2 cellular contexts compared by ENCODE assay signal in genomic region chr21:42721341-42721824, GRCh38.
TF ChIP-seq lines count a peak whose summit lies in the region.

No MANE protein-coding gene starts in this region.

TF ChIP-seq in endothelial cell of umbilical vein, 7 proteins besides CTCF, POLR2A, EP300 and RAD21:
- TF ChIP-seq MAX (IDR thresholded peaks at IDR 0.05; ENCODE audit: insufficient read depth, insufficient read length) (no peak), FOS (IDR thresholded peaks at IDR 0.05; ENCODE audit: borderline replicate concordance, insufficient read depth, low read length) (no peak), JUN (IDR thresholded peaks at IDR 0.05; ENCODE audit: borderline replicate concordance, insufficient read depth, insufficient read length, low read depth) (no peak), EZH2 (IDR thresholded peaks at IDR 0.05; ENCODE audit: borderline replicate concordance, low read depth, low read length, severe bottlenecking) (no peak), GATA2 (IDR thresholded peaks at IDR 0.05; ENCODE audit: insufficient read depth, insufficient read length, low read depth, low read length) (no peak), POLR2AphosphoS5 (IDR thresholded peaks at IDR 0.05; ENCODE audit: insufficient read depth, low read depth, low read length) (no peak), MYC (IDR thresholded peaks at IDR 0.05; ENCODE audit: low read depth, low read length) (no peak)

TF ChIP-seq in HepG2, 621 proteins besides CTCF, POLR2A, EP300 and RAD21 (continues in another document):
- TF ChIP-seq ZNF280B (CRISPR knock-in tag; IDR thresholded peaks at IDR 0.05; ENCODE audit: borderline replicate concordance) (no peak), ZBTB37 (CRISPR knock-in tag; IDR thresholded peaks at IDR 0.05) (no peak), ZNF710 (CRISPR knock-in tag; IDR thresholded peaks at IDR 0.05; ENCODE audit: borderline replicate concordance) (no peak), PHF5A (CRISPR knock-in tag; IDR thresholded peaks at IDR 0.05; ENCODE audit: low read depth, unreplicated experiment) (no peak), ZBTB46 (CRISPR knock-in tag; IDR thresholded peaks at IDR 0.05; ENCODE audit: borderline replicate concordance) (no peak), ZNF766 (CRISPR knock-in tag; IDR thresholded peaks at IDR 0.05; ENCODE audit: borderline replicate concordance) (no peak), RFXANK (CRISPR knock-in tag; IDR thresholded peaks at IDR 0.05) (no peak), ZNF205 (CRISPR knock-in tag; IDR thresholded peaks at IDR 0.05) (no peak), JUN (CRISPR knock-in tag; IDR thresholded peaks at IDR 0.05) (no peak), NFYB (CRISPR knock-in tag; IDR thresholded peaks at IDR 0.05) (no peak), STAG1 (CRISPR knock-in tag; IDR thresholded peaks at IDR 0.05) (no peak), CBX5 (CRISPR knock-in tag; IDR thresholded peaks at IDR 0.05; ENCODE audit: borderline replicate concordance) (no peak), HMG20B (CRISPR knock-in tag; conservative IDR thresholded peaks at IDR 0.05) (no peak), ZNF547 (CRISPR knock-in tag; IDR thresholded peaks at IDR 0.05) (no peak), HOXD1 (CRISPR knock-in tag; IDR thresholded peaks at IDR 0.05) (no peak), NFE2L1 (CRISPR knock-in tag; IDR thresholded peaks at IDR 0.05; ENCODE audit: borderline replicate concordance) (no peak), ZBTB7B (CRISPR knock-in tag; IDR thresholded peaks at IDR 0.05) (no peak), HINFP (CRISPR knock-in tag; IDR thresholded peaks at IDR 0.05; ENCODE audit: low read depth) (no peak), SIX1 (CRISPR knock-in tag; IDR thresholded peaks at IDR 0.05; ENCODE audit: borderline replicate concordance) (no peak), ZBTB34 (CRISPR knock-in tag; IDR thresholded peaks at IDR 0.05) (no peak), ELF4 (CRISPR knock-in tag; IDR thresholded peaks at IDR 0.05; ENCODE audit: borderline replicate concordance) (no peak), NFATC3 (CRISPR knock-in tag; IDR thresholded peaks at IDR 0.05) (no peak), KDM2A (CRISPR knock-in tag; IDR thresholded peaks at IDR 0.05; ENCODE audit: borderline replicate concordance, low read depth) (no peak), IKZF5 (CRISPR knock-in tag; IDR thresholded peaks at IDR 0.05) (no peak), ESRRA (CRISPR knock-in tag; IDR thresholded peaks at IDR 0.05; ENCODE audit: low read depth) (no peak), U2AF1 (optimal IDR thresholded peaks at IDR 0.05; ENCODE audit: low read depth, low read length) (no peak), SAP130 (CRISPR knock-in tag; IDR thresholded peaks at IDR 0.05; ENCODE audit: low read depth) (no peak), NR2F1 (CRISPR knock-in tag; IDR thresholded peaks at IDR 0.05) (no peak), CENPT (CRISPR knock-in tag; IDR thresholded peaks at IDR 0.05; ENCODE audit: low read depth) (no peak), LCORL (IDR thresholded peaks at IDR 0.05) (no peak), LCORL (CRISPR knock-in tag; IDR thresholded peaks at IDR 0.05) (no peak), BCL3 (CRISPR knock-in tag; IDR thresholded peaks at IDR 0.05) (no peak), ZNF784 (CRISPR knock-in tag; IDR thresholded peaks at IDR 0.05; ENCODE audit: borderline replicate concordance) (no peak), RXRB (CRISPR knock-in tag; IDR thresholded peaks at IDR 0.05; ENCODE audit: borderline replicate concordance) (peak; percentile 66), ZNF318 (CRISPR knock-in tag; IDR thresholded peaks at IDR 0.05) (no peak), FOXA3 (CRISPR knock-in tag; IDR thresholded peaks at IDR 0.05) (no peak)
